1 cellular context compared by ENCODE assay signal in the genomic region with DNA sequence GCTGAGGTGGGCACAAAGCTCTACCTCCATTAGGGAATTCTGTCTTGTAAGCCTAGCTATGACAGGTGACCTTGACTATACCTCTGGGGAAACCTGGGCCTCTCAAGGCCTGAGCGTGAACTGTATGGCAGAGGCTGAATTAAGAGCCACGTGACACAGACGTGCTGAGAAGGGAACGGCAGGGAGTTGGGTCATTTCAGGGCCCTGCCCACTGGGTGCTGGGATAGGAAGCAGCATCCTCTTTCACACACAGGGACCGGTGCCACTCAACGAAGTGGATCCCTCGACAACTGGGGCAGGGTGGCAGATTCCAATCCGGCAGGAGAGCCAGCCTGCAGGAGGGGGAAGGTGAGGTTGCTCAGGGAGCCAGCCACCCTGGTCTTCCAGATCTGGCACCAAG.
TF ChIP-seq lines count a peak whose summit lies in the region.

No MANE protein-coding gene starts in this region.

TF ChIP-seq in HepG2, 621 proteins besides CTCF, POLR2A, EP300 and RAD21 (continues in another document):
- TF ChIP-seq ATF7 (IDR thresholded peaks at IDR 0.05) (no peak), ATF7 (CRISPR knock-in tag; IDR thresholded peaks at IDR 0.05) (no peak), BRF2 (CRISPR knock-in tag; IDR thresholded peaks at IDR 0.05) (no peak), MTERF4 (CRISPR knock-in tag; IDR thresholded peaks at IDR 0.05) (no peak), NRL (CRISPR knock-in tag; IDR thresholded peaks at IDR 0.05; ENCODE audit: borderline replicate concordance) (no peak), CENPT (CRISPR knock-in tag; IDR thresholded peaks at IDR 0.05; ENCODE audit: low read depth) (no peak), RXRA (CRISPR knock-in tag; IDR thresholded peaks at IDR 0.05) (peak; percentile 52; the same call in 1 of the 2 replicates), SOX13 (IDR thresholded peaks at IDR 0.05) (no peak), SOX13 (CRISPR knock-in tag; conservative IDR thresholded peaks at IDR 0.05 in 1 of 2, IDR thresholded peaks at IDR 0.05 in 1 of 2) (no peak), GATAD2A (CRISPR knock-in tag; IDR thresholded peaks at IDR 0.05) (0 out of 2 replicates have a peak, but pooled peaks have one; percentile 37), SAP130 (CRISPR knock-in tag; IDR thresholded peaks at IDR 0.05; ENCODE audit: low read depth) (0 out of 2 replicates have a peak, but pooled peaks have one; percentile 26), BHLHE40 (IDR thresholded peaks at IDR 0.05; ENCODE audit: low read length) (no peak), NR2F6 (IDR thresholded peaks at IDR 0.05) (no peak), NR2F6 (CRISPR knock-in tag; IDR thresholded peaks at IDR 0.05) (0 out of 2 replicates have a peak, but pooled peaks have one; percentile 9), SIX4 (CRISPR knock-in tag; IDR thresholded peaks at IDR 0.05) (no peak), ZSCAN21 (CRISPR knock-in tag; IDR thresholded peaks at IDR 0.05; ENCODE audit: borderline replicate concordance) (no peak), MLX (CRISPR knock-in tag; IDR thresholded peaks at IDR 0.05) (peak; percentile 64; the same call in 1 of the 2 replicates), SUZ12 (IDR thresholded peaks at IDR 0.05; ENCODE audit: low read depth, low read length) (no peak), ZNF510 (CRISPR knock-in tag; IDR thresholded peaks at IDR 0.05; ENCODE audit: low read depth) (no peak), FIP1L1 (IDR thresholded peaks at IDR 0.05; ENCODE audit: borderline replicate concordance, insufficient read depth, low read depth, low read length) (no peak), IRF9 (CRISPR knock-in tag; IDR thresholded peaks at IDR 0.05; ENCODE audit: borderline replicate concordance) (no peak), ARHGAP35 (CRISPR knock-in tag; IDR thresholded peaks at IDR 0.05; ENCODE audit: borderline replicate concordance) (no peak), THAP7 (CRISPR knock-in tag; IDR thresholded peaks at IDR 0.05) (no peak), DMAP1 (CRISPR knock-in tag; IDR thresholded peaks at IDR 0.05) (no peak), ISL2 (CRISPR knock-in tag; IDR thresholded peaks at IDR 0.05) (no peak), ZNF30 (CRISPR knock-in tag; IDR thresholded peaks at IDR 0.05) (no peak), RARA (CRISPR knock-in tag; IDR thresholded peaks at IDR 0.05) (peak; percentile 58; the same call in 1 of the 2 replicates), AGO2 (optimal IDR thresholded peaks at IDR 0.05; ENCODE audit: low read depth, low read length) (peak; percentile 46), TGIF2 (CRISPR knock-in tag; IDR thresholded peaks at IDR 0.05) (no peak), YY1 (IDR thresholded peaks at IDR 0.05; ENCODE audit: insufficient read depth, insufficient replicate concordance, low read depth, low read length) (no peak), MEIS2 (CRISPR knock-in tag; IDR thresholded peaks at IDR 0.05) (no peak), KLF9 (CRISPR knock-in tag; IDR thresholded peaks at IDR 0.05; ENCODE audit: low read depth) (no peak), ZC3H4 (CRISPR knock-in tag; IDR thresholded peaks at IDR 0.05; ENCODE audit: borderline replicate concordance) (no peak), ZMAT3 (CRISPR knock-in tag; conservative IDR thresholded peaks at IDR 0.05) (no peak), FLYWCH1 (CRISPR knock-in tag; IDR thresholded peaks at IDR 0.05) (no peak), MXD3 (CRISPR knock-in tag; IDR thresholded peaks at IDR 0.05) (no peak), PAX8 (CRISPR knock-in tag; IDR thresholded peaks at IDR 0.05; ENCODE audit: borderline replicate concordance) (no peak), E2F1 (CRISPR knock-in tag; IDR thresholded peaks at IDR 0.05) (no peak), ZNF24 (IDR thresholded peaks at IDR 0.05) (no peak), ZBTB8A (CRISPR knock-in tag; IDR thresholded peaks at IDR 0.05; ENCODE audit: borderline replicate concordance, low read depth) (no peak), HOXA7 (CRISPR knock-in tag; IDR thresholded peaks at IDR 0.05) (no peak), ATAD3A (CRISPR knock-in tag; IDR thresholded peaks at IDR 0.05) (no peak), SALL1 (CRISPR knock-in tag; IDR thresholded peaks at IDR 0.05) (peak; percentile 23; the same call in 1 of the 2 replicates), RAD51 (IDR thresholded peaks at IDR 0.05; ENCODE audit: borderline replicate concordance) (no peak), TMF1 (CRISPR knock-in tag; IDR thresholded peaks at IDR 0.05; ENCODE audit: low read depth) (no peak), ATM (IDR thresholded peaks at IDR 0.05; ENCODE audit: borderline replicate concordance) (no peak)
- TF ChIP-seq, protein P1, sequence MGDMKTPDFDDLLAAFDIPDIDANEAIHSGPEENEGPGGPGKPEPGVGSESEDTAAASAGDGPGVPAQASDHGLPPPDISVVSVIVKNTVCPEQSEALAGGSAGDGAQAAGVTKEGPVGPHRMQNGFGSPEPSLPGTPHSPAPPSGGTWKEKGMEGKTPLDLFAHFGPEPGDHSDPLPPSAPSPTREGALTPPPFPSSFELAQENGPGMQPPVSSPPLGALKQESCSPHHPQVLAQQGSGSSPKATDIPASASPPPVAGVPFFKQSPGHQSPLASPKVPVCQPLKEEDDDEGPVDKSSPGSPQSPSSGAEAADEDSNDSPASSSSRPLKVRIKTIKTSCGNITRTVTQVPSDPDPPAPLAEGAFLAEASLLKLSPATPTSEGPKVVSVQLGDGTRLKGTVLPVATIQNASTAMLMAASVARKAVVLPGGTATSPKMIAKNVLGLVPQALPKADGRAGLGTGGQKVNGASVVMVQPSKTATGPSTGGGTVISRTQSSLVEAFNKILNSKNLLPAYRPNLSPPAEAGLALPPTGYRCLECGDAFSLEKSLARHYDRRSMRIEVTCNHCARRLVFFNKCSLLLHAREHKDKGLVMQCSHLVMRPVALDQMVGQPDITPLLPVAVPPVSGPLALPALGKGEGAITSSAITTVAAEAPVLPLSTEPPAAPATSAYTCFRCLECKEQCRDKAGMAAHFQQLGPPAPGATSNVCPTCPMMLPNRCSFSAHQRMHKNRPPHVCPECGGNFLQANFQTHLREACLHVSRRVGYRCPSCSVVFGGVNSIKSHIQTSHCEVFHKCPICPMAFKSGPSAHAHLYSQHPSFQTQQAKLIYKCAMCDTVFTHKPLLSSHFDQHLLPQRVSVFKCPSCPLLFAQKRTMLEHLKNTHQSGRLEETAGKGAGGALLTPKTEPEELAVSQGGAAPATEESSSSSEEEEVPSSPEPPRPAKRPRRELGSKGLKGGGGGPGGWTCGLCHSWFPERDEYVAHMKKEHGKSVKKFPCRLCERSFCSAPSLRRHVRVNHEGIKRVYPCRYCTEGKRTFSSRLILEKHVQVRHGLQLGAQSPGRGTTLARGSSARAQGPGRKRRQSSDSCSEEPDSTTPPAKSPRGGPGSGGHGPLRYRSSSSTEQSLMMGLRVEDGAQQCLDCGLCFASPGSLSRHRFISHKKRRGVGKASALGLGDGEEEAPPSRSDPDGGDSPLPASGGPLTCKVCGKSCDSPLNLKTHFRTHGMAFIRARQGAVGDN (CRISPR knock-in tag; IDR thresholded peaks at IDR 0.05) = peak; percentile 58
- TF ChIP-seq, protein P2, sequence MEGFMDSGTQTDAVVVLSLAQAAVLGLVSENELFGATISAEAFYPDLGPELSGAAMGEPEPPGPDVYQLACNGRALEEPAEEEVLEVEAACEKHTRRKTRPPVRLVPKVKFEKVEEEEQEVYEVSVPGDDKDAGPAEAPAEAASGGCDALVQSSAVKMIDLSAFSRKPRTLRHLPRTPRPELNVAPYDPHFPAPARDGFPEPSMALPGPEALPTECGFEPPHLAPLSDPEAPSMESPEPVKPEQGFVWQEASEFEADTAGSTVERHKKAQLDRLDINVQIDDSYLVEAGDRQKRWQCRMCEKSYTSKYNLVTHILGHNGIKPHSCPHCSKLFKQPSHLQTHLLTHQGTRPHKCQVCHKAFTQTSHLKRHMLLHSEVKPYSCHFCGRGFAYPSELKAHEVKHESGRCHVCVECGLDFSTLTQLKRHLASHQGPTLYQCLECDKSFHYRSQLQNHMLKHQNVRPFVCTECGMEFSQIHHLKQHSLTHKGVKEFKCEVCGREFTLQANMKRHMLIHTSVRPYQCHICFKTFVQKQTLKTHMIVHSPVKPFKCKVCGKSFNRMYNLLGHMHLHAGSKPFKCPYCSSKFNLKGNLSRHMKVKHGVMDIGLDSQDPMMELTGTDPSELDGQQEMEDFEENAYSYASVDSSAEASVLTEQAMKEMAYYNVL (CRISPR knock-in tag; IDR thresholded peaks at IDR 0.05; ENCODE audit: borderline replicate concordance) = no peak
- TF ChIP-seq, protein P3, sequence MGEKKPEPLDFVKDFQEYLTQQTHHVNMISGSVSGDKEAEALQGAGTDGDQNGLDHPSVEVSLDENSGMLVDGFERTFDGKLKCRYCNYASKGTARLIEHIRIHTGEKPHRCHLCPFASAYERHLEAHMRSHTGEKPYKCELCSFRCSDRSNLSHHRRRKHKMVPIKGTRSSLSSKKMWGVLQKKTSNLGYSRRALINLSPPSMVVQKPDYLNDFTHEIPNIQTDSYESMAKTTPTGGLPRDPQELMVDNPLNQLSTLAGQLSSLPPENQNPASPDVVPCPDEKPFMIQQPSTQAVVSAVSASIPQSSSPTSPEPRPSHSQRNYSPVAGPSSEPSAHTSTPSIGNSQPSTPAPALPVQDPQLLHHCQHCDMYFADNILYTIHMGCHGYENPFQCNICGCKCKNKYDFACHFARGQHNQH (CRISPR knock-in tag; IDR thresholded peaks at IDR 0.05) = no peak
- TF ChIP-seq, protein P4, sequence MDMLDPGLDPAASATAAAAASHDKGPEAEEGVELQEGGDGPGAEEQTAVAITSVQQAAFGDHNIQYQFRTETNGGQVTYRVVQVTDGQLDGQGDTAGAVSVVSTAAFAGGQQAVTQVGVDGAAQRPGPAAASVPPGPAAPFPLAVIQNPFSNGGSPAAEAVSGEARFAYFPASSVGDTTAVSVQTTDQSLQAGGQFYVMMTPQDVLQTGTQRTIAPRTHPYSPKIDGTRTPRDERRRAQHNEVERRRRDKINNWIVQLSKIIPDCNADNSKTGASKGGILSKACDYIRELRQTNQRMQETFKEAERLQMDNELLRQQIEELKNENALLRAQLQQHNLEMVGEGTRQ (IDR thresholded peaks at IDR 0.05; ENCODE audit: low read depth, low read length) = peak; percentile 32; the same call in 1 of the 2 replicates
- TF ChIP-seq, protein P4 (CRISPR knock-in tag; IDR thresholded peaks at IDR 0.05; ENCODE audit: borderline replicate concordance) = peak; percentile 48; the same call in 1 of the 2 replicates
